ENCODE assay signal across 26 cellular contexts in the genomic region with DNA sequence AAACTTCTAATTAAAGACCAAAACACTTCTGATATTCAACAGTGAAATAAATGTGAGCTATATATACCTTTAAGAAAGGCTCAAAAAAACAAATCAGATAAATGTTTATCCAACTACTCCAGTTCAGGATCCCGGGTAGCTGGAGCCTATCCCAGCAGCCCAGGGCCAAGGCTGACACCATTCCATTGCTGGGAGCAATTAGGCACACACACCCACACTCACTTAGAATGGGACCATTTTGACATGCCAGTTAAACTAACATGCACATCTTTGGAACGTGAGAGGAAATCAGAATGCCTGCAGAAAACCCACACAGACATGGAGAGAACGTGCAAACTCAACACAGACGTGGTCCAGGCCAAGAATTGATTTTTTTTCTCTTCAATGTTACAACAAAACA. TPM values are rescaled to one million over a fixed set of nuclear protein-coding genes. Genes with fewer than 3 reads are reported as not detected.
DNase-seq lines count a peak whose midpoint lies in the region; ATAC-seq, FAIRE-seq and TF ChIP-seq lines count a peak whose summit lies in the region.
"Had no signal": no experiment of that assay in that cellular context is flagged by ENCODE, and none has a peak within 500 bp of the region (broad histone marks: within the 10 kb centered on the region; RNA-seq: fewer than 3 reads in every experiment).

No MANE protein-coding gene starts in this region.

- FAIRE-seq in kidney (lab: Jason Lieb, UNC) (no peak), GM12892 (lab: Jason Lieb, UNC) (no peak)
- FAIRE-seq: colon had no signal

- TF ChIP-seq CTCF in AG09309 (IDR thresholded peaks at IDR 0.05; ENCODE audit: control insufficient read depth, insufficient read depth, low read depth, low read length, missing control alignments) (no peak), astrocyte of the spinal cord (IDR thresholded peaks at IDR 0.05; ENCODE audit: low read depth, low read length) (no peak), hepatocyte (IDR thresholded peaks at IDR 0.05; ENCODE audit: poor library complexity) (no peak), kidney (IDR thresholded peaks at IDR 0.05; ENCODE audit: borderline replicate concordance, extremely low read depth, insufficient read depth) (no peak)

- H3K4me1 ChIP-seq in hepatocyte (ENCODE audit: insufficient read depth) (peaks cover 7% of the 10 kb centered on the region), kidney (ENCODE audit: control insufficient read depth in 1 of 2, insufficient read depth in 1 of 2, low read depth in 1 of 2, low read length in 2 of 2) (no peaks in the 10 kb centered on the region)

- H4K20me1 ChIP-seq in hepatocyte (ENCODE audit: insufficient read depth, poor library complexity, severe bottlenecking): no peaks in the 10 kb centered on the region

- H3K9ac ChIP-seq in kidney (ENCODE audit: low read length in 2 of 2): no peak overlapping the region

- no peak overlapping the region for H3K4me2 ChIP-seq in hepatocyte

- H3K27me3 ChIP-seq in hepatocyte: no peaks in the 10 kb centered on the region
- H3K27me3 ChIP-seq: ascending aorta, esophagus squamous epithelium, heart left ventricle had no signal

- H3K27ac ChIP-seq in hepatocyte (no peak overlapping the region), kidney (ENCODE audit: low read depth in 2 of 2, low read length in 2 of 2) (no peak overlapping the region)
- H3K27ac ChIP-seq: esophagus squamous epithelium, heart left ventricle, thoracic aorta had no signal

- ATAC-seq in HG02981 (IDR thresholded peaks at IDR 0.05; ENCODE audit: unreplicated experiment): no peak
- ATAC-seq: mucosa of descending colon; Panc1; stimulated activated effector memory CD8-positive, alpha-beta T cell treated with anti-CD3 and anti-CD28 coated beads, Interleukin-12 subunit alpha, Interleukin-12 subunit beta, amount 100 ng/mL, for 72 hours had no signal

- intact Hi-C loops in kidney (cut with DNase I): no loop called here

- peak; percentile 53 for DNase-seq in AG09309 (ENCODE audit: low read depth)
- DNase-seq in GM04504 (ENCODE audit: low read depth): peak; percentile 44
- DNase-seq in astrocyte of the spinal cord (ENCODE audit: low read depth, low spot score): peak; percentile 5
- peak; percentile 8 for DNase-seq in hepatocyte (ENCODE audit: low spot score)
- no peak for DNase-seq in kidney
- no peak for DNase-seq in GM12892 (ENCODE audit: insufficient read length)
- DNase-seq in effector CD8-positive, alpha-beta T cell (lab: John Stamatoyannopoulos, UW): no peak
- DNase-seq: activated CD4-positive, alpha-beta T cell treated with anti-CD3 and anti-CD28 coated beads for 4 hours; activated naive CD4-positive, alpha-beta T cell treated with anti-CD3 and anti-CD28 coated beads, Interleukin-2, amount 50 U/mL, for 16 hours; CD4-positive, alpha-beta memory T cell; DMS153; endodermal cell; esophagus squamous epithelium; mucosa of descending colon; NCI-H1105; NCI-H2081 treated with DMSO at 0.1 percent for 48 hours; NCI-H510A; nephron progenitor cell; stimulated activated CD4-positive, alpha-beta T cell treated with anti-CD3 and anti-CD28 coated beads, Interleukin-1b, Interleukin-23, amount 100 ng/mL, for 48 hours had no signal

- H3K9me3 ChIP-seq in hepatocyte (ENCODE audit: low read depth) (no peaks in the 10 kb centered on the region), kidney (ENCODE audit: control insufficient read depth in 1 of 2, low read length in 2 of 2) (no peaks in the 10 kb centered on the region)
- H3K9me3 ChIP-seq: ascending aorta, esophagus squamous epithelium, heart left ventricle, mucosa of descending colon, thoracic aorta had no signal

- H3K9me2 ChIP-seq in hepatocyte (replicated peaks; ENCODE audit: insufficient read depth): no peaks in the 10 kb centered on the region

- H3K4me3 ChIP-seq in AG09309 (ENCODE audit: control insufficient read depth, low read depth, low read length) (no peak overlapping the region), astrocyte of the spinal cord (ENCODE audit: low read depth, low read length) (no peak overlapping the region), hepatocyte (no peak overlapping the region), kidney (ENCODE audit: low read length in 2 of 2) (no peak overlapping the region)
- H3K4me3 ChIP-seq: ascending aorta, esophagus squamous epithelium, heart left ventricle, mucosa of descending colon, thoracic aorta had no signal

- H2AFZ ChIP-seq in hepatocyte: no peak overlapping the region

- TF ChIP-seq POLR2A in GM12892 (IDR thresholded peaks at IDR 0.05; ENCODE audit: low read depth, low read length): no peak

- no peaks in the 10 kb centered on the region for H3K79me2 ChIP-seq in hepatocyte

- no peaks in the 10 kb centered on the region for H3K36me3 ChIP-seq in hepatocyte (replicated peaks; ENCODE audit: insufficient read depth, low read depth)
- H3K36me3 ChIP-seq in kidney (ENCODE audit: control insufficient read depth in 1 of 2, insufficient read depth in 2 of 2, low read length in 2 of 2): no peaks in the 10 kb centered on the region
- H3K36me3 ChIP-seq: ascending aorta, esophagus squamous epithelium, heart left ventricle, thoracic aorta had no signal

- in situ Hi-C loops in astrocyte of the spinal cord (cut with HindIII; ENCODE audit: low sequenced_read_pairs): no loop called here

- WGBS in hepatocyte (ENCODE audit: low lambda C conversion rate, missing lambda C conversion rate): 49% methylated on average over 4 of the region's 4 CpGs

RNA-seq across cellular contexts. Expression of gene PLSCR4, which starts 30.0 kb away (rescaled TPM):
- total RNA-seq in hepatocyte (23.3 and 25.9 TPM in 2 replicates), kidney (33.0 TPM)
- polyA plus RNA-seq in hepatocyte (11.3 and 12.6 TPM in 2 replicates), kidney (ENCODE audit: insufficient read depth, low read depth, low replicate concordance) (11.9 TPM)
- not detected for polyA plus RNA-seq in GM12892 (2012; ENCODE audit: missing spikeins)
- total RNA-seq: CD4-positive, alpha-beta memory T cell had no signal
- polyA plus RNA-seq: CD4-positive, alpha-beta memory T cell had no signal

Comparison
In these comparisons a context has a peak if more than half of its experiments do, and no peak if none do; other contexts are left out.
1. DNase-seq: peak in AG09309 (single experiment), GM04504 (single experiment), astrocyte of the spinal cord (single experiment) and hepatocyte (single experiment); none in kidney (single experiment), GM12892 (single experiment) and effector CD8-positive, alpha-beta T cell (single experiment).